Comparison of ENCODE assay signal across 1 cellular context in genomic region chr1:204455831-204456145, GRCh38.
TF ChIP-seq lines count a peak whose summit lies in the region.

No MANE protein-coding gene starts in this region.

TF ChIP-seq in neural cell, 6 proteins besides CTCF, POLR2A, EP300 and RAD21 (continued from another document):
- no peak for TF ChIP-seq EZH2 (IDR thresholded peaks at IDR 0.05; ENCODE audit: borderline replicate concordance, insufficient read depth, low read length, poor library complexity, severe bottlenecking)
- TF ChIP-seq POLR2AphosphoS5 (IDR thresholded peaks at IDR 0.05), result no peak
- no peak for TF ChIP-seq SMC3 (conservative IDR thresholded peaks at IDR 0.05; ENCODE audit: poor library complexity)
